ENCODE assay signal across 27 cellular contexts in the genomic region with DNA sequence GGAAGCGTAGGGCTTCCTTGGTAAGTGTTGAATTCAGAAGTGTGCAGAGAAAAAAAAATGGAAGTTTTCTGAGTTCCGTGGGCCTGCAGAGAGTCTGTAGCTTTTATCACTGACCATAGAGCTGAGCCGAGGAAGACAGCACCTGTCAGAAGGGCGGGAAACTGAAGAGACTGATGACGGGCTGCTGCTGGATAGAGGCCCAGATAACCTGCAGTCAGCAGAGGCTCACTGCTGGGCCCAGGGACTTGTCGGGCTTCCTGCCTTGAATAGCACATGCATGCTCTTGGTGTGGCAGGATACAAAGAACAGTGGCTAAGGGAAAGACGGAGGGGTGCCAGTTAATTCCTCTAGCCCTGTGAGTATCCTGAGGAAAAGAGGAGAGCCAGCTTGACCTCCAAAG.
DNase-seq lines count a peak whose midpoint lies in the region; ATAC-seq and TF ChIP-seq lines count a peak whose summit lies in the region.
"Had no signal": no experiment of that assay in that cellular context is flagged by ENCODE, and none has a peak within 500 bp of the region (broad histone marks: within the 10 kb centered on the region; RNA-seq: fewer than 3 reads in every experiment).

No MANE protein-coding gene starts in this region.

- H3K4me1 ChIP-seq in endodermal cell (ENCODE audit: control insufficient read depth, insufficient read depth, low read length) (no peaks in the 10 kb centered on the region), neural progenitor cell (peaks cover 11% of the 10 kb centered on the region), A673 (ENCODE audit: insufficient read depth, low read length, poor library complexity, severe bottlenecking) (no peaks in the 10 kb centered on the region)
- H3K4me1 ChIP-seq: HAP-1, stomach had no signal

- intact Hi-C loops in A673 (cut with micrococcal nuclease; ENCODE audit: unreplicated experiment), result no loop called here

- H3K4me2 ChIP-seq in neural progenitor cell, result no peak overlapping the region
- H3K4me2 ChIP-seq: smooth muscle cell had no signal

- H3K4me1 Mint-ChIP-seq in endodermal cell, result peaks cover 9% of the 10 kb centered on the region
- peaks cover 8% of the 10 kb centered on the region for H3K4me1 Mint-ChIP-seq in neural progenitor cell

- ATAC-seq in GM19455 (IDR thresholded peaks at IDR 0.05; ENCODE audit: unreplicated experiment), result no peak
- no peak for ATAC-seq in GM18909 (IDR thresholded peaks at IDR 0.05; ENCODE audit: poor library complexity, unreplicated experiment)
- ATAC-seq: activated CD8-positive, alpha-beta T cell treated with anti-CD3 and anti-CD28 coated beads for 36 hours; foreskin keratinocyte; Panc1; SK-N-SH treated with all-trans-retinoic acid at 6 μM for 48 hours had no signal

- H3K36me3 ChIP-seq in endodermal cell (ENCODE audit: control insufficient read depth, insufficient read depth, low read length) (peaks cover 13% of the 10 kb centered on the region), neural progenitor cell (no peaks in the 10 kb centered on the region), A673 (ENCODE audit: insufficient read depth, low read length, poor library complexity, severe bottlenecking) (no peaks in the 10 kb centered on the region)
- H3K36me3 ChIP-seq: HAP-1 had no signal

- H3K27me3 ChIP-seq in endodermal cell (ENCODE audit: control insufficient read depth, insufficient read depth, low read length, poor library complexity, severe bottlenecking), result no peaks in the 10 kb centered on the region
- no peaks in the 10 kb centered on the region for H3K27me3 ChIP-seq in neural progenitor cell
- no peaks in the 10 kb centered on the region for H3K27me3 ChIP-seq in A673 (replicated peaks; ENCODE audit: insufficient read depth, low read depth, low read length, poor library complexity)
- H3K27me3 ChIP-seq: foreskin keratinocyte, stomach had no signal

- H2AFZ ChIP-seq in neural progenitor cell (replicated peaks), result no peak overlapping the region

- H3K36me3 Mint-ChIP-seq in endodermal cell (ENCODE audit: low read depth) (peaks cover 9% of the 10 kb centered on the region), neural progenitor cell (peaks cover 8% of the 10 kb centered on the region)

- POLR2A ChIA-PET in A673 (lab: Charles Lee; ENCODE audit: low non-redundant PET), result no interaction called here

- WGBS in endodermal cell (ENCODE audit: insufficient coverage in 1 of 2, insufficient read length in 1 of 2), 2 experiments, result 58 to 78% methylated on average over 6 to 7 of the region's 7 CpGs

- DNase-seq in NCI-H1092 (lab: John Stamatoyannopoulos, UW) (peak; percentile 61), NCI-H510A (lab: John Stamatoyannopoulos, UW) (peak; percentile 20), endodermal cell (peak; percentile 66), neural progenitor cell (ENCODE audit: low spot score) (peak; percentile 44), A673 (ENCODE audit: low spot score) (no peak)
- DNase-seq: activated CD4-positive, CD25-positive, alpha-beta regulatory T cell; activated CD8-positive, alpha-beta T cell treated with anti-CD3 and anti-CD28 coated beads for 36 hours; activated naive CD4-positive, alpha-beta T cell treated with Interleukin-2 at 50 U/mL for 16 hours; activated T-cell treated with anti-CD3 and anti-CD28 coated beads, Interleukin-2, amount 50 U/mL, for 1 hour; CD4-positive, alpha-beta memory T cell; erythroblast; foreskin keratinocyte; Kasumi-1; mesenchymal stem cell; naive B cell; NCI-H1048; NCI-H2171; stimulated activated CD4-positive, alpha-beta T cell treated with anti-CD3 and anti-CD28 coated beads, Interleukin-4, amount 100 ng/mL, for 24 hours; stomach; T-helper 9 cell; trophoblast cell had no signal

- H4K20me1 ChIP-seq in neural progenitor cell (ENCODE audit: low read depth), result peaks cover 9% of the 10 kb centered on the region

- H3K27ac ChIP-seq in endodermal cell (ENCODE audit: low read depth, low read length) (no peak overlapping the region), neural progenitor cell (no peak overlapping the region), A673 (ENCODE audit: low read depth, low read length, poor library complexity, severe bottlenecking) (no peak overlapping the region)
- H3K27ac ChIP-seq: foreskin keratinocyte, stomach had no signal

- peak overlapping the region; percentile 39 for H3K27ac Mint-ChIP-seq in endodermal cell
- H3K27ac Mint-ChIP-seq in neural progenitor cell, result no peak overlapping the region
- H3K27ac Mint-ChIP-seq: activated CD8-positive, alpha-beta T cell treated with anti-CD3 and anti-CD28 coated beads for 36 hours had no signal

- CTCF ChIA-PET in A673 (lab: Charles Lee), result no interaction called here

- no TSS peak for BruUV-seq in A673 (replicated peaks; lab: Mats Ljungman, UMichigan)

- TF ChIP-seq CTCF in endodermal cell (conservative IDR thresholded peaks at IDR 0.05) (no peak), neural progenitor cell (IDR thresholded peaks at IDR 0.05) (no peak), A673 (conservative IDR thresholded peaks at IDR 0.05; ENCODE audit: low read depth, low read length) (no peak)

- H3K79me2 ChIP-seq in neural progenitor cell (ENCODE audit: low read depth), result no peaks in the 10 kb centered on the region

- no peak overlapping the region for H3K4me3 Mint-ChIP-seq in endodermal cell
- H3K4me3 Mint-ChIP-seq in neural progenitor cell, result no peak overlapping the region
- H3K4me3 Mint-ChIP-seq: activated CD8-positive, alpha-beta T cell treated with anti-CD3 and anti-CD28 coated beads for 36 hours; CD4-positive, alpha-beta memory T cell; naive B cell had no signal

- H3K9me3 ChIP-seq in endodermal cell (ENCODE audit: control insufficient read depth, low read length) (no peaks in the 10 kb centered on the region), neural progenitor cell (ENCODE audit: low read depth) (no peaks in the 10 kb centered on the region), A673 (ENCODE audit: low read depth, low read length, poor library complexity, severe bottlenecking) (no peaks in the 10 kb centered on the region)
- H3K9me3 ChIP-seq: HAP-1, stomach had no signal

- H3F3A ChIP-seq in neural progenitor cell (ENCODE audit: low read depth), result peaks cover 6% of the 10 kb centered on the region

- H3K27me3 Mint-ChIP-seq in endodermal cell (ENCODE audit: insufficient read depth), result no peaks in the 10 kb centered on the region
- H3K27me3 Mint-ChIP-seq in neural progenitor cell (ENCODE audit: insufficient read depth, low read depth), result no peaks in the 10 kb centered on the region
- H3K27me3 Mint-ChIP-seq: activated CD8-positive, alpha-beta T cell treated with anti-CD3 and anti-CD28 coated beads for 36 hours; CD4-positive, alpha-beta memory T cell; naive B cell had no signal

- H3K4me3 ChIP-seq in endodermal cell (ENCODE audit: low read length) (no peak overlapping the region), neural progenitor cell (no peak overlapping the region), A673 (ENCODE audit: low read depth, low read length, poor library complexity, severe bottlenecking) (no peak overlapping the region)
- H3K4me3 ChIP-seq: HAP-1, smooth muscle cell, stomach had no signal

- H3K9me3 Mint-ChIP-seq in endodermal cell (no peaks in the 10 kb centered on the region), neural progenitor cell (no peaks in the 10 kb centered on the region)
- H3K9me3 Mint-ChIP-seq: activated CD8-positive, alpha-beta T cell treated with anti-CD3 and anti-CD28 coated beads for 36 hours; CD4-positive, alpha-beta memory T cell; naive B cell had no signal

- no peak overlapping the region for H3K9ac ChIP-seq in endodermal cell (ENCODE audit: extremely low read depth, low read length, poor library complexity, severe bottlenecking)
- H3K9ac ChIP-seq in neural progenitor cell, result no peak overlapping the region
